In the genomic region with DNA sequence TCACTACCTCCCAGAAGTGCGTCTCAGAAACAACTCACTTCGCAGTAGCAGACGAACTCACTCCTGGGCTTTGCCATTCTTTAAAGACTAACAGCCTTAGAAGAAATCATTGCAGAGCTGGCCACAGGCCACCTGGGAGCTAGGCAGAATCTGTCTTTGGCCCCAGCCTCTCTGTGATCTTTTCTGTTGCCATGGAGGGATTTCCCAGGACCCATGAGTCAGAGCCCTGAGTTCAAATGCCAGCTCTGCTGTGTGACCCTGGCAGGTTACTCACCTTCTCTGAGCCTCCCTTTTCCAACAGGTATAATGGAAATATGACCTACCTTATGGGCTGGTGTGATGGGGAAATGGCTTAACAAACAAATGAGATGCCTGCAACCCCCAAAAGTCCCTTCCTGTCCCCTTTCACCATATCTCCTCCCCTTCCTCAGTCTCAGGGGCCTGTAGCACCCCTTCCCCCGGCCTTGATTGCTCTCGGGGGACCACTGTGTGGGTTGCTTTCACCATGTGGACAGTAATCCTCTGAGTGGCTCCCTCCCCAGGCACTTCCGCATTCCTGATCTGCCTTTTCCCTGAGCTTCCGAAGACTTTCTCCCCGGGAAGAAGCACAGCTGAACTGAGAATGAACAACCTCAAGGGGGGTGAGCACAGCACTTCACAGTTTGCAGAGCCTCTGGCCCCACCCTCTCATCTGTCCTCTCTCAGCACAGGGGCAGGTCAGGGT, we compare ENCODE assay signal across 1 cellular context.
TF ChIP-seq lines count a peak whose summit lies in the region.

No MANE protein-coding gene starts in this region.

TF ChIP-seq in IMR-90, 13 proteins besides CTCF, POLR2A, EP300 and RAD21 (continued from another document):
- no peak for TF ChIP-seq RCOR1 (IDR thresholded peaks at IDR 0.05; ENCODE audit: insufficient replicate concordance, low read length)
